Comparison of ENCODE assay signal across 20 cellular contexts in the genomic region with DNA sequence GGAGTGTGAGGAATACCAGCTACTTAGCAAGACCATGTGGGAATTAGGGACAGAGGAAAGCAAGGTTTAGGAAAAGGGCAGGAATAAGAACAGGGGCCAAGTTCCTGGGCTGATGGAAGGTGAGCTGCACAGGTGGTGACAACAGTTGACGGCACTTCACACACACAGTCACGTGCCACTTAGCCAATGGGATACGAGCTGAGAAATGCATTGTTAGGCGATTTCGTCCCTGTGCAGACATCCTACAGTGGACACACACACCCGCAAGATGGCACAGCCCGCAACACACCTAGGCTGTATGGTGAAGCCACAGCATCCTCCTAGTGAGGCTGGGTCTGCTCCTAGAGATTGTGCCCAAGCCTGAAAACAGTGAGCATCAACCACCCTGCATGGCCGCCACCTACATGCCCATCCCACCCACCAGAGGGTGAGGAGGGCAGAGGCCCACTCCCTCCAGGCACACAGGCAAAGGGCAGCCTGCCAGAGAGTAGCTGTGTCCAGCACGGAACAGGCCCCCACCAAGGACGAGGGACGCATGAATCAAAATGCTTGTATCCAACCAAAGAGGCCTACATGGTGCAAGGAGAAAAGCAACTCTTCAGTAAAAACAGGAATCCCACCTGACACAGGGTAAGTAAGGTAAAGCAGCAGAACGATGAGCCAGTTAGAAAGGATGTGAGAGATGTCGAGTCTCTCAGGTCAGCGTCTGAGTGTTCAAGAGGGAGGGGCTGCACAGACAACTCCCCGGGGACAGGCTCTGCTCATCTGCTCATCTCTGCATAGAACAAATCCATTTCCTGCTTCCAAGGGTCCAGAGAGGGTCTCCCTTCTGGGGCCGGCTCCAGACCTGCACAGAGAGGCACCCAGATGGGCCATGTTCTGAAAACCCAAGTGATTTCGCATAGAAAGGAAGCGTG. TPM values are rescaled to one million over a fixed set of nuclear protein-coding genes. Genes with fewer than 3 reads are reported as not detected.
DNase-seq lines count a peak whose midpoint lies in the region; ATAC-seq and TF ChIP-seq lines count a peak whose summit lies in the region.
"Had no signal": no experiment of that assay in that cellular context is flagged by ENCODE, and none has a peak within 500 bp of the region (broad histone marks: within the 10 kb centered on the region; RNA-seq: fewer than 3 reads in every experiment).

No MANE protein-coding gene starts in this region.

- no peaks in the 10 kb centered on the region for H3K27me3 ChIP-seq in BLaER1 treated with 17β-estradiol and CSF1 and Interleukin-3, amounts not matched to agents 10 nM and 100 nM
- no peaks in the 10 kb centered on the region for H3K27me3 ChIP-seq in endodermal cell (ENCODE audit: control insufficient read depth, insufficient read depth, low read length, poor library complexity, severe bottlenecking)
- no peaks in the 10 kb centered on the region for H3K27me3 ChIP-seq in psoas muscle (ENCODE audit: insufficient read depth in 3 of 3, low read length in 2 of 3)
- H3K27me3 ChIP-seq: right lobe of liver, suprapubic skin had no signal

- intact Hi-C loops in psoas muscle (cut with DNase I): no loop called here

- peaks cover 42 to 55% (median 52%) of the 10 kb centered on the region in 10 experiments for H3K4me1 ChIP-seq in BLaER1 treated with 17β-estradiol and CSF1 and Interleukin-3, amounts not matched to agents 10 nM and 100 nM
- peaks cover 15% of the 10 kb centered on the region for H3K4me1 ChIP-seq in HEK293 (ENCODE audit: control insufficient read depth, insufficient read depth, low read length)
- H3K4me1 ChIP-seq in endodermal cell (ENCODE audit: control insufficient read depth, insufficient read depth, low read length): peaks cover 4% of the 10 kb centered on the region
- H3K4me1 ChIP-seq in psoas muscle: peaks cover 46% of the 10 kb centered on the region
- H3K4me1 ChIP-seq: HAP-1 had no signal

- H3K27ac Mint-ChIP-seq in endodermal cell: peak overlapping the region; percentile 26
- H3K27ac Mint-ChIP-seq: T-helper 17 cell had no signal

- peaks cover 14% of the 10 kb centered on the region for H3K36me3 Mint-ChIP-seq in endodermal cell (ENCODE audit: low read depth)

- H3K4me1 Mint-ChIP-seq in endodermal cell: peaks cover 37% of the 10 kb centered on the region

- H3K9ac ChIP-seq in BLaER1 treated with 17β-estradiol and CSF1 and Interleukin-3, amounts not matched to agents 10 nM and 100 nM: peak overlapping the region in 4 of 11 experiments; percentile 18 to 47 (median 30); a peak in 3 of 22 replicates
- H3K9ac ChIP-seq in endodermal cell (ENCODE audit: extremely low read depth, low read length, poor library complexity, severe bottlenecking): no peak overlapping the region

- H3K27me3 Mint-ChIP-seq in endodermal cell (ENCODE audit: insufficient read depth): no peaks in the 10 kb centered on the region
- H3K27me3 Mint-ChIP-seq: T-helper 17 cell had no signal

- peak overlapping the region in 6 of 11 experiments; percentile 1 to 72 (median 26); a peak in 6 of 22 replicates for H3K27ac ChIP-seq in BLaER1 treated with 17β-estradiol and CSF1 and Interleukin-3, amounts not matched to agents 10 nM and 100 nM
- H3K27ac ChIP-seq in HEK293 (ENCODE audit: extremely low read depth, low read depth, low read length) (no peak overlapping the region), endodermal cell (ENCODE audit: low read depth, low read length) (no peak overlapping the region), psoas muscle (peak overlapping the region; percentile 4)
- H3K27ac ChIP-seq: right lobe of liver, suprapubic skin had no signal

- H3K4me2 ChIP-seq in BLaER1 treated with 17β-estradiol and CSF1 and Interleukin-3, amounts not matched to agents 10 nM and 100 nM: peak overlapping the region; percentile 44 to 98 (median 61)

- DNase-seq in endodermal cell (no peak), psoas muscle (no peak)
- DNase-seq: DMS153; Karpas-422; left cardiac atrium; midbrain; NCI-H1092 treated with DMSO at 0.1 percent for 48 hours; NCI-H226; occipital lobe; right lobe of liver; SHP77; stimulated activated CD4-positive, alpha-beta T cell treated with anti-CD3 and anti-CD28 coated beads, Interleukin-1b, Interleukin-23, amount 100 ng/mL, for 48 hours; T-helper 17 cell had no signal

- H3K4me3 Mint-ChIP-seq in endodermal cell: no peak overlapping the region
- H3K4me3 Mint-ChIP-seq: T-helper 17 cell had no signal

- no peak for TF ChIP-seq CTCF in HEK293 (tag by site-specific recombination; IDR thresholded peaks at IDR 0.05)
- no peak for TF ChIP-seq CTCF in endodermal cell (conservative IDR thresholded peaks at IDR 0.05)
- TF ChIP-seq CTCF in psoas muscle (IDR thresholded peaks at IDR 0.05): no peak

- WGBS in endodermal cell (ENCODE audit: insufficient coverage in 1 of 2, insufficient read length in 1 of 2), 2 experiments: 94 to 96% methylated on average over 13 to 18 of the region's 18 CpGs
- 79 to 81% (median 80%) methylated on average over 18 of the region's 18 CpGs for WGBS in psoas muscle, 3 donors

- POLR2A ChIA-PET in HEK293 (lab: Yijun Ruan, JAX): no interaction called here

- H3K4me3 ChIP-seq in BLaER1 treated with 17β-estradiol and CSF1 and Interleukin-3, amounts not matched to agents 10 nM and 100 nM: no peak overlapping the region
- H3K4me3 ChIP-seq in HEK293 (ENCODE audit: low read depth, low read length) (no peak overlapping the region), endodermal cell (ENCODE audit: low read length) (no peak overlapping the region), psoas muscle (no peak overlapping the region)
- H3K4me3 ChIP-seq: HAP-1, right lobe of liver, suprapubic skin had no signal

- H3K9me3 Mint-ChIP-seq in endodermal cell: no peaks in the 10 kb centered on the region

- peaks cover 26 to 100% (median 54%) of the 10 kb centered on the region in 11 experiments; a peak in 20 of 22 replicates for H4K20me1 ChIP-seq in BLaER1 treated with 17β-estradiol and CSF1 and Interleukin-3, amounts not matched to agents 10 nM and 100 nM

- ATAC-seq in psoas muscle (no peak), HG02885 (IDR thresholded peaks at IDR 0.05; ENCODE audit: poor library complexity, unreplicated experiment) (no peak), HG02970 (IDR thresholded peaks at IDR 0.05; ENCODE audit: low FRiP score, unreplicated experiment) (no peak), HG03045 (IDR thresholded peaks at IDR 0.05; ENCODE audit: unreplicated experiment) (no peak)
- ATAC-seq: left cardiac atrium, right lobe of liver, T-helper 17 cell had no signal

- H3K36me3 ChIP-seq in BLaER1 treated with 17β-estradiol and CSF1 and Interleukin-3, amounts not matched to agents 10 nM and 100 nM: peaks cover 45 to 65% (median 58%) of the 10 kb centered on the region in 11 experiments
- H3K36me3 ChIP-seq in HEK293 (ENCODE audit: control insufficient read depth in 2 of 2, insufficient read depth in 1 of 2, low read length in 2 of 2): peaks cover 6 to 36% of the 10 kb centered on the region in 2 experiments; a peak in 2 of 3 replicates
- peaks cover 23% of the 10 kb centered on the region for H3K36me3 ChIP-seq in endodermal cell (ENCODE audit: control insufficient read depth, insufficient read depth, low read length)
- H3K36me3 ChIP-seq in psoas muscle (ENCODE audit: insufficient read depth in 1 of 2, low read depth in 1 of 2): peaks cover 0 to 37% of the 10 kb centered on the region in 2 donors

- H3K9me3 ChIP-seq in BLaER1 treated with 17β-estradiol and CSF1 and Interleukin-3, amounts not matched to agents 10 nM and 100 nM (replicated peaks in 1 of 11): peaks cover 0 to 9% (median 0%) of the 10 kb centered on the region in 11 experiments; a peak in 3 of 22 replicates
- H3K9me3 ChIP-seq in HEK293 (ENCODE audit: control insufficient read depth, insufficient read depth, low read depth, low read length) (no peaks in the 10 kb centered on the region), endodermal cell (ENCODE audit: control insufficient read depth, low read length) (no peaks in the 10 kb centered on the region), psoas muscle (no peaks in the 10 kb centered on the region)
- H3K9me3 ChIP-seq: HAP-1, right lobe of liver, suprapubic skin had no signal

- CTCF ChIA-PET in HEK293 (lab: Yijun Ruan, JAX): interaction anchor here (0.5 to 1.0 kb wide), 2 partner anchors 79 to 266 kb away, joined by 3 to 4 read pairs; no protein-coding TSS in a partner anchor

TF ChIP-seq in HEK293, 187 proteins besides CTCF, POLR2A, EP300 and RAD21:
- TF ChIP-seq, protein P1, sequence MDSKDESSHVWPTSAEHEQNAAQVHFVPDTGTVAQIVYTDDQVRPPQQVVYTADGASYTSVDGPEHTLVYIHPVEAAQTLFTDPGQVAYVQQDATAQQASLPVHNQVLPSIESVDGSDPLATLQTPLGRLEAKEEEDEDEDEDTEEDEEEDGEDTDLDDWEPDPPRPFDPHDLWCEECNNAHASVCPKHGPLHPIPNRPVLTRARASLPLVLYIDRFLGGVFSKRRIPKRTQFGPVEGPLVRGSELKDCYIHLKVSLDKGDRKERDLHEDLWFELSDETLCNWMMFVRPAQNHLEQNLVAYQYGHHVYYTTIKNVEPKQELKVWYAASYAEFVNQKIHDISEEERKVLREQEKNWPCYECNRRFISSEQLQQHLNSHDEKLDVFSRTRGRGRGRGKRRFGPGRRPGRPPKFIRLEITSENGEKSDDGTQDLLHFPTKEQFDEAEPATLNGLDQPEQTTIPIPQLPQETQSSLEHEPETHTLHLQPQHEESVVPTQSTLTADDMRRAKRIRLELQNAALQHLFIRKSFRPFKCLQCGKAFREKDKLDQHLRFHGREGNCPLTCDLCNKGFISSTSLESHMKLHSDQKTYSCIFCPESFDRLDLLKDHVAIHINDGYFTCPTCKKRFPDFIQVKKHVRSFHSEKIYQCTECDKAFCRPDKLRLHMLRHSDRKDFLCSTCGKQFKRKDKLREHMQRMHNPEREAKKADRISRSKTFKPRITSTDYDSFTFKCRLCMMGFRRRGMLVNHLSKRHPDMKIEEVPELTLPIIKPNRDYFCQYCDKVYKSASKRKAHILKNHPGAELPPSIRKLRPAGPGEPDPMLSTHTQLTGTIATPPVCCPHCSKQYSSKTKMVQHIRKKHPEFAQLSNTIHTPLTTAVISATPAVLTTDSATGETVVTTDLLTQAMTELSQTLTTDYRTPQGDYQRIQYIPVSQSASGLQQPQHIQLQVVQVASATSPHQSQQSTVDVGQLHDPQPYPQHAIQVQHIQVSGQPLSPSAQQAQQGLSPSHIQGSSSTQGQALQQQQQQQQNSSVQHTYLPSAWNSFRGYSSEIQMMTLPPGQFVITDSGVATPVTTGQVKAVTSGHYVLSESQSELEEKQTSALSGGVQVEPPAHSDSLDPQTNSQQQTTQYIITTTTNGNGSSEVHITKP (tag by site-specific recombination; IDR thresholded peaks at IDR 0.05): peak; percentile 79
- TF ChIP-seq ZNF302 (tag by site-specific recombination; IDR thresholded peaks at IDR 0.05; ENCODE audit: low read depth): no peak
- TF ChIP-seq YY1 (tag by site-specific recombination; IDR thresholded peaks at IDR 0.05): no peak

RNA-seq across cellular contexts. Expression of gene ZNF516, which starts 51.3 kb away (rescaled TPM):
- total RNA-seq in endodermal cell: 10 to 100 TPM; 60.2 to 77.9 TPM
- 61.3 TPM for polyA plus RNA-seq in endodermal cell (2013, experiment 1 of 2)
- 59.9 TPM for polyA plus RNA-seq in endodermal cell (2013, experiment 2 of 2)
- 10 to 100 TPM in 3 of 4 donors, 1 to 10 TPM in 1; 9.6 to 20.6 (median 17.2) TPM for total RNA-seq in psoas muscle
- polyA plus RNA-seq in psoas muscle: 1 to 10 TPM; 2.4 to 8.1 (median 2.7) TPM

Comparison
In these comparisons a context has a peak if more than half of its experiments do, and no peak if none do; other contexts are left out.
1. H3K27ac ChIP-seq: peak in BLaER1 treated with 17β-estradiol and CSF1 and Interleukin-3, amounts not matched to agents 10 nM and 100 nM (6 of 11) and psoas muscle (single experiment); none in HEK293 (single experiment) and endodermal cell (single experiment).